Comparison of ENCODE assay signal across 19 cellular contexts in the genomic region with DNA sequence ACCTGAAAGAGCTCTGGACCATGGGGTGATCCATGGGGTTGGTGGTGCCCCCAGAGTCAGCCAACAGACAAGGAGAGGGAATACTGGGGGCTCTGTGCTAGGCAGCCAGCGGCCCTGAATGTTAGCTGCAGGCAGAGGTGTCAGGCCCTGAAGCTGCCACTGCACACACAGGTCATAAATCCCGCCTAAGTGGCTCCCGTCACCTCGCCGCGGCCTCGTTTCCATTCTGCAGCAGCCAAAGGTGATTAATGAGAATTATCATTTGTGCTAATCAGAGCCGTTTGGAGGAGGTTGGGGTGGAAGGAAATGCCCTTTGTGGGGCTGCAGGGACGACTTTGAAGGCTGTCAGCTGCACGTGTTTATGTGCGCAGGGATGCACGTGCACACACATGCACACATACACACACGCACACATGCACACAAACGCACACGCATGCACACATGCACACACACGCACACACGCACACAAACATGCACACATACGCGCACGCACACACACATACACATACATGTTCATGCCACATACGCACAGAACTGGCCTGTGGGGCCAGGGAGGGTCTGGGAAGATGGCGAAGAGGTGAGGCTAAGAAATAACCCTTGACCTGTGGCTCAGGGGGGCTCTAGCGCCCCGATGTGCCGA.
DNase-seq lines count a peak whose midpoint lies in the region; ATAC-seq and TF ChIP-seq lines count a peak whose summit lies in the region.
"Had no signal": no experiment of that assay in that cellular context is flagged by ENCODE, and none has a peak within 500 bp of the region (broad histone marks: within the 10 kb centered on the region; RNA-seq: fewer than 3 reads in every experiment).

No MANE protein-coding gene starts in this region.

- H3K4me3 ChIP-seq in neural progenitor cell = no peak overlapping the region
- peak overlapping the region; percentile 30 to 43 for H3K4me3 ChIP-seq in tibial artery
- H3K4me3 ChIP-seq: upper lobe of right lung had no signal

- H3K36me3 Mint-ChIP-seq in neural progenitor cell = no peaks in the 10 kb centered on the region
- no peaks in the 10 kb centered on the region for H3K36me3 Mint-ChIP-seq in activated T-cell treated with anti-CD3 and anti-CD28 coated beads, Interleukin-2, amount 50 U/mL, for 72 hours (ENCODE audit: insufficient read depth in 2 of 2)
- H3K36me3 Mint-ChIP-seq: natural killer cell had no signal

- peaks cover 14% of the 10 kb centered on the region for H3K27me3 Mint-ChIP-seq in neural progenitor cell (ENCODE audit: insufficient read depth, low read depth)
- H3K27me3 Mint-ChIP-seq in activated T-cell treated with anti-CD3 and anti-CD28 coated beads, Interleukin-2, amount 50 U/mL, for 72 hours (ENCODE audit: low read depth) = no peaks in the 10 kb centered on the region

- no peaks in the 10 kb centered on the region for H3K79me2 ChIP-seq in neural progenitor cell (ENCODE audit: low read depth)

- H3K4me2 ChIP-seq in neural progenitor cell = no peak overlapping the region

- H3K27me3 ChIP-seq in neural progenitor cell = no peaks in the 10 kb centered on the region
- H3K27me3 ChIP-seq in tibial artery = no peaks in the 10 kb centered on the region
- H3K27me3 ChIP-seq: upper lobe of right lung had no signal

- no peak overlapping the region for H2AFZ ChIP-seq in neural progenitor cell (replicated peaks)

- ATAC-seq in sciatic nerve = no peak
- ATAC-seq in activated T-cell treated with anti-CD3 and anti-CD28 coated beads, Interleukin-2, amount 50 U/mL, for 72 hours (replicated peaks in 1 of 2) = no peak
- ATAC-seq: natural killer cell had no signal

- no peaks in the 10 kb centered on the region for H3K9me3 Mint-ChIP-seq in neural progenitor cell
- peaks cover 0 to under 1% of the 10 kb centered on the region in 2 donors for H3K9me3 Mint-ChIP-seq in activated T-cell treated with anti-CD3 and anti-CD28 coated beads, Interleukin-2, amount 50 U/mL, for 72 hours
- H3K9me3 Mint-ChIP-seq: natural killer cell had no signal

- H3F3A ChIP-seq in neural progenitor cell (ENCODE audit: low read depth) = no peaks in the 10 kb centered on the region

- no peaks in the 10 kb centered on the region for H3K36me3 ChIP-seq in neural progenitor cell
- no peaks in the 10 kb centered on the region for H3K36me3 ChIP-seq in tibial artery
- H3K36me3 ChIP-seq: upper lobe of right lung had no signal

- H3K4me1 ChIP-seq in neural progenitor cell = peaks cover 16% of the 10 kb centered on the region
- H3K4me1 ChIP-seq in tibial artery = peaks cover 0 to 98% (median 76%) of the 10 kb centered on the region in 4 donors
- H3K4me1 ChIP-seq: upper lobe of right lung had no signal

- H3K27ac ChIP-seq in caudate nucleus (ENCODE audit: low read depth, low read length) (peak overlapping the region; percentile 90), neural progenitor cell (no peak overlapping the region), tibial artery (peak overlapping the region; percentile 89 to 94)
- H3K27ac ChIP-seq: upper lobe of right lung had no signal

- peak; percentile 3 for DNase-seq in NCI-H748 (lab: John Stamatoyannopoulos, UW; ENCODE audit: unreplicated experiment)
- no peak for DNase-seq in NCI-H748 treated with DMSO at 0.1 percent for 48 hours (lab: John Stamatoyannopoulos, UW)
- no peak for DNase-seq in caudate nucleus (lab: John Stamatoyannopoulos, UW)
- DNase-seq in neural progenitor cell (ENCODE audit: low spot score) = no peak
- DNase-seq in tibial artery = no peak
- DNase-seq in sciatic nerve (ENCODE audit: low spot score) = no peak
- DNase-seq in activated T-cell treated with anti-CD3 and anti-CD28 coated beads, Interleukin-2, amount 50 U/mL, for 72 hours = no peak
- no peak for DNase-seq in EL
- DNase-seq: 8988T; activated CD4-positive, alpha-beta T cell treated with anti-CD3 and anti-CD28 coated beads for 4 hours; activated CD8-positive, alpha-beta memory T cell treated with anti-CD3 and anti-CD28 coated beads, Interleukin-2, amount 50 U/mL, for 4 hours; activated naive CD4-positive, alpha-beta T cell treated with Interleukin-2 at 50 U/mL for 16 hours; COR-L47; cortex of kidney; natural killer cell; NCI-H1092; NCI-H2107; NCI-H524; upper lobe of right lung had no signal

- H3K9me3 ChIP-seq in neural progenitor cell (ENCODE audit: low read depth) (no peaks in the 10 kb centered on the region), tibial artery (no peaks in the 10 kb centered on the region)
- H3K9me3 ChIP-seq: upper lobe of right lung had no signal

- no peak overlapping the region for H3K9ac ChIP-seq in neural progenitor cell

- intact Hi-C loops in tibial artery (cut with DNase I; ENCODE audit: low total_unique reads) = loop anchor here (5.0 kb wide), 1 partner anchor 53 kb away; no protein-coding TSS in a partner anchor
- intact Hi-C loops in sciatic nerve (cut with DNase I) = no loop called here

- no peak for TF ChIP-seq CTCF in neural progenitor cell (IDR thresholded peaks at IDR 0.05)
- no peak for TF ChIP-seq CTCF in tibial artery (IDR thresholded peaks at IDR 0.05)

- no peaks in the 10 kb centered on the region for H4K20me1 ChIP-seq in neural progenitor cell (ENCODE audit: low read depth)

- H3K4me3 Mint-ChIP-seq in neural progenitor cell = peak overlapping the region; percentile 71
- H3K4me3 Mint-ChIP-seq in activated T-cell treated with anti-CD3 and anti-CD28 coated beads, Interleukin-2, amount 50 U/mL, for 72 hours = no peak overlapping the region
- H3K4me3 Mint-ChIP-seq: natural killer cell had no signal

- peak overlapping the region; percentile 94 for H3K27ac Mint-ChIP-seq in neural progenitor cell
- no peak overlapping the region for H3K27ac Mint-ChIP-seq in activated T-cell treated with anti-CD3 and anti-CD28 coated beads, Interleukin-2, amount 50 U/mL, for 72 hours
- H3K27ac Mint-ChIP-seq: natural killer cell had no signal

- peaks cover 75% of the 10 kb centered on the region for H3K4me1 Mint-ChIP-seq in neural progenitor cell
- H3K4me1 Mint-ChIP-seq in activated T-cell treated with anti-CD3 and anti-CD28 coated beads, Interleukin-2, amount 50 U/mL, for 72 hours (ENCODE audit: low read depth) = no peaks in the 10 kb centered on the region
